8 cellular contexts compared by ENCODE assay signal in genomic region chr6:85643530-85644373, GRCh38. TPM values are rescaled to one million over a fixed set of nuclear protein-coding genes. Genes with fewer than 3 reads are reported as not detected.
DNase-seq lines count a peak whose midpoint lies in the region; ATAC-seq and TF ChIP-seq lines count a peak whose summit lies in the region.

No MANE protein-coding gene starts in this region.

- no peaks in the 10 kb centered on the region for H3K27me3 Mint-ChIP-seq in nephron progenitor cell (ENCODE audit: low read depth, poor library complexity)
- no peaks in the 10 kb centered on the region for H3K27me3 Mint-ChIP-seq in stimulated activated naive CD8-positive, alpha-beta T cell treated with anti-CD3 and anti-CD28 coated beads, Interleukin-15, amount 100 ng/mL, for 72 hours

- H3K36me3 ChIP-seq in DND-41 (ENCODE audit: insufficient read depth, low read length) (peaks cover 37% of the 10 kb centered on the region), Panc1 (ENCODE audit: control insufficient read depth, insufficient read depth, low read length) (peaks cover 23% of the 10 kb centered on the region)

- H3K9me3 Mint-ChIP-seq in nephron progenitor cell, result peaks cover 31% of the 10 kb centered on the region
- H3K9me3 Mint-ChIP-seq in stimulated activated naive CD8-positive, alpha-beta T cell treated with anti-CD3 and anti-CD28 coated beads, Interleukin-15, amount 100 ng/mL, for 72 hours, result peaks cover 0 to 5% of the 10 kb centered on the region in 2 donors

- peak; percentile 83 for DNase-seq in DND-41
- DNase-seq in KG1 (lab: John Stamatoyannopoulos, UW), result peak; percentile 78
- DNase-seq in Panc1 (ENCODE audit: low read depth, low spot score), result peak; percentile 64
- DNase-seq in activated T-helper 9 cell treated with anti-CD3 and anti-CD28 coated beads, Interleukin-2, amount 50 U/mL, for 16 hours (ENCODE audit: low read depth), result peak; percentile 51
- peak; percentile 97 for DNase-seq in fibroblast of the conjunctiva (ENCODE audit: low read depth)
- peak; percentile 89 for DNase-seq in nephron progenitor cell
- DNase-seq in stimulated activated naive CD8-positive, alpha-beta T cell treated with anti-CD3 and anti-CD28 coated beads, Interleukin-15, amount 100 ng/mL, for 72 hours, result peak in 1 of 2 donors; percentile 85

- BruUV-seq in Panc1 (replicated peaks; lab: Mats Ljungman, UMichigan), result no TSS peak

- H3K27me3 ChIP-seq in DND-41 (ENCODE audit: insufficient read depth, low read length, poor library complexity) (no peaks in the 10 kb centered on the region), Panc1 (ENCODE audit: control insufficient read depth, insufficient read depth, low read length) (no peaks in the 10 kb centered on the region)

- H3K9me3 ChIP-seq in DND-41 (ENCODE audit: insufficient read depth, low read length, severe bottlenecking), result no peaks in the 10 kb centered on the region
- no peaks in the 10 kb centered on the region for H3K9me3 ChIP-seq in Panc1 (ENCODE audit: control insufficient read depth, insufficient read depth, low read depth, low read length)

- peak overlapping the region; percentile 74 for H3K4me2 ChIP-seq in DND-41 (ENCODE audit: insufficient read depth, low read length)

- CTCF ChIA-PET in Panc1 (lab: Charles Lee), result no interaction called here

- peak overlapping the region; percentile 97 for H2AFZ ChIP-seq in DND-41 (ENCODE audit: low read depth, low read length)

- intact Hi-C loops in Panc1 (cut with micrococcal nuclease; ENCODE audit: unreplicated experiment), result loop anchor here (1.0 kb wide), 1 partner anchor 35 kb away; no protein-coding TSS in a partner anchor

- H3K79me2 ChIP-seq in DND-41 (ENCODE audit: insufficient read depth, low read length), result peaks cover 49% of the 10 kb centered on the region

- H3K4me1 ChIP-seq in DND-41 (ENCODE audit: insufficient read depth, low read length) (peaks cover 35% of the 10 kb centered on the region), Panc1 (ENCODE audit: control insufficient read depth, insufficient read depth, low read length) (peaks cover 21% of the 10 kb centered on the region; the same call in 1 of the 2 replicates)

- H3K36me3 Mint-ChIP-seq in nephron progenitor cell (ENCODE audit: low read depth), result peaks cover 49% of the 10 kb centered on the region

- in situ Hi-C loops in Panc1 (cut with HindIII; ENCODE audit: low pct_unique_long_range_greater_than_20kb, low sequenced_read_pairs), result no loop called here

- peak overlapping the region; percentile 100 for H3K27ac Mint-ChIP-seq in nephron progenitor cell
- H3K27ac Mint-ChIP-seq in stimulated activated naive CD8-positive, alpha-beta T cell treated with anti-CD3 and anti-CD28 coated beads, Interleukin-15, amount 100 ng/mL, for 72 hours, result peak overlapping the region; percentile 99

- H3K27ac ChIP-seq in DND-41 (ENCODE audit: low read length) (peak overlapping the region; percentile 99), Panc1 (ENCODE audit: low read length) (peak overlapping the region; percentile 99)

- ATAC-seq in DND-41 (ENCODE audit: insufficient read depth, low read depth), result peak; percentile 54
- peak; percentile 62 for ATAC-seq in GM21786 (IDR thresholded peaks at IDR 0.05; ENCODE audit: unreplicated experiment)
- ATAC-seq in Panc1, result peak; percentile 78
- ATAC-seq in stimulated activated naive CD8-positive, alpha-beta T cell treated with anti-CD3 and anti-CD28 coated beads, Interleukin-15, amount 100 ng/mL, for 72 hours, result peak; percentile 52

- peak overlapping the region; percentile 100 for H3K4me3 Mint-ChIP-seq in nephron progenitor cell
- peak overlapping the region; percentile 87 to 91 for H3K4me3 Mint-ChIP-seq in stimulated activated naive CD8-positive, alpha-beta T cell treated with anti-CD3 and anti-CD28 coated beads, Interleukin-15, amount 100 ng/mL, for 72 hours

- peak overlapping the region; percentile 97 for H3K9ac ChIP-seq in DND-41 (ENCODE audit: low read depth, low read length)

- H4K20me1 ChIP-seq in DND-41 (ENCODE audit: insufficient read depth, low read length), result peaks cover 32% of the 10 kb centered on the region

- H3K4me3 ChIP-seq in DND-41 (ENCODE audit: low read depth in 1 of 2, low read length in 2 of 2) (peak overlapping the region; percentile 68 to 82), Panc1 (ENCODE audit: low read depth in 2 of 2, low read length in 2 of 2) (peak overlapping the region; percentile 63 to 66)

- H3K4me1 Mint-ChIP-seq in nephron progenitor cell, result peaks cover 45% of the 10 kb centered on the region
- peaks cover 40% of the 10 kb centered on the region for H3K4me1 Mint-ChIP-seq in stimulated activated naive CD8-positive, alpha-beta T cell treated with anti-CD3 and anti-CD28 coated beads, Interleukin-15, amount 100 ng/mL, for 72 hours

- TF ChIP-seq CTCF in DND-41 (IDR thresholded peaks at IDR 0.05; ENCODE audit: borderline replicate concordance, extremely low read depth, low read length, poor library complexity, severe bottlenecking), result no peak
- TF ChIP-seq CTCF in Panc1 (IDR thresholded peaks at IDR 0.05), result no peak
- TF ChIP-seq CTCF in nephron progenitor cell (IDR thresholded peaks at IDR 0.05), result no peak

- POLR2A ChIA-PET in Panc1 (lab: Charles Lee), result interaction anchor here (0.5 to 4.0 kb wide), 7 partner anchors 28 to 344 kb away, joined by 3 to 47 read pairs (median 7); partner anchors contain the start of gene SNX14

RNA-seq across cellular contexts. Expression of gene SYNCRIP, which starts 1.1 kb away (rescaled TPM):
- total RNA-seq in Panc1 (2021; ENCODE audit: unreplicated experiment), result 141 TPM
- polyA plus RNA-seq in Panc1 (2012; ENCODE audit: insufficient read length), result 86.3 TPM

RNA-seq across cellular contexts. Expression of gene SNX14, which starts 50.1 kb away (rescaled TPM):
- total RNA-seq in Panc1 (2021; ENCODE audit: unreplicated experiment), result 119 TPM
- polyA plus RNA-seq in Panc1 (2012; ENCODE audit: insufficient read length), result 94.1 TPM
